ENCODE assay signal across 8 cellular contexts in genomic region chr16:89924298-89924924, GRCh38. TPM values are rescaled to one million over a fixed set of nuclear protein-coding genes. Genes with fewer than 3 reads are reported as not detected.
A peak's percentile ranks its signal among the peaks of the same experiment; 100 is the strongest.
DNase-seq lines count a peak whose midpoint lies in the region; ATAC-seq and TF ChIP-seq lines count a peak whose summit lies in the region.

No MANE protein-coding gene starts in this region.

- intact Hi-C loops in activated CD8-positive, alpha-beta T cell treated with anti-CD3 and anti-CD28 coated beads for 36 hours (cut with micrococcal nuclease) = no loop called here

- POLR2A ChIA-PET in activated CD8-positive, alpha-beta T cell treated with anti-CD3 and anti-CD28 coated beads for 36 hours (lab: Charles Lee) = interaction anchor here (0.8 to 1.3 kb wide), 3 partner anchors 14 to 198 kb away, joined by 3 to 4 read pairs (median 3); no protein-coding TSS in a partner anchor

- no peaks in the 10 kb centered on the region for H3K36me3 Mint-ChIP-seq in activated CD8-positive, alpha-beta T cell treated with anti-CD3 and anti-CD28 coated beads for 36 hours (ENCODE audit: low read depth)

- H3K27me3 Mint-ChIP-seq in activated CD8-positive, alpha-beta T cell treated with anti-CD3 and anti-CD28 coated beads for 36 hours = peaks cover 44% of the 10 kb centered on the region

- H3K4me3 Mint-ChIP-seq in activated CD8-positive, alpha-beta T cell treated with anti-CD3 and anti-CD28 coated beads for 36 hours = no peak overlapping the region

- DNase-seq in activated CD8-positive, alpha-beta memory T cell treated with anti-CD3 and anti-CD28 coated beads, Interleukin-2, amount 50 U/mL, for 48 hours = peak; percentile 62
- DNase-seq in activated CD8-positive, alpha-beta memory T cell treated with anti-CD3 and anti-CD28 coated beads, Interleukin-2, amount 50 U/mL, for 4 hours = no peak
- peak; percentile 26 for DNase-seq in NCI-H1694 (lab: John Stamatoyannopoulos, UW)
- DNase-seq in activated CD8-positive, alpha-beta T cell treated with anti-CD3 and anti-CD28 coated beads for 36 hours = peak; percentile 42
- peak in 27 of 51 donors; percentile 12 to 59 (median 43) for DNase-seq in hypothalamus (lab: John Stamatoyannopoulos, UW)
- no peak for DNase-seq in DMS114 treated with DMSO at 0.1 percent for 48 hours (lab: John Stamatoyannopoulos, UW; ENCODE audit: unreplicated experiment)
- no peak for DNase-seq in stimulated activated CD4-positive, alpha-beta T cell treated with anti-CD3 and anti-CD28 coated beads, Interleukin-4, amount 100 ng/mL, for 4 hours
- no peak for DNase-seq in stimulated activated CD4-positive, alpha-beta T cell treated with anti-CD3 and anti-CD28 coated beads, Interleukin-2, amount 100 ng/mL, for 24 hours

- CTCF ChIA-PET in activated CD8-positive, alpha-beta T cell treated with anti-CD3 and anti-CD28 coated beads for 36 hours (lab: Charles Lee) = interaction anchor here (1.2 to 3.2 kb wide), 2 partner anchors 14 to 64 kb away, joined by 3 to 18 read pairs; no protein-coding TSS in a partner anchor

- no peaks in the 10 kb centered on the region for H3K9me3 Mint-ChIP-seq in activated CD8-positive, alpha-beta T cell treated with anti-CD3 and anti-CD28 coated beads for 36 hours

- peaks cover 30% of the 10 kb centered on the region for H3K4me1 Mint-ChIP-seq in activated CD8-positive, alpha-beta T cell treated with anti-CD3 and anti-CD28 coated beads for 36 hours (ENCODE audit: low read depth)

- H3K27ac Mint-ChIP-seq in activated CD8-positive, alpha-beta T cell treated with anti-CD3 and anti-CD28 coated beads for 36 hours = no peak overlapping the region

- ATAC-seq in activated CD8-positive, alpha-beta T cell treated with anti-CD3 and anti-CD28 coated beads for 36 hours = no peak

- TF ChIP-seq CTCF in activated CD8-positive, alpha-beta T cell treated with anti-CD3 and anti-CD28 coated beads for 36 hours (IDR thresholded peaks at IDR 0.05) = no peak

RNA-seq across cellular contexts. Expression of gene TUBB3, which starts 1.3 kb away (rescaled TPM):
- total RNA-seq in activated CD8-positive, alpha-beta T cell treated with anti-CD3 and anti-CD28 coated beads for 36 hours = 1 to 10 TPM in 1 of 2 experiments, under 1 TPM in 1; 0.27 to 1.2 TPM

RNA-seq across cellular contexts. Expression of gene MC1R, which starts 5.7 kb away (rescaled TPM):
- total RNA-seq in activated CD8-positive, alpha-beta T cell treated with anti-CD3 and anti-CD28 coated beads for 36 hours = 1 to 10 TPM; 2.0 to 2.5 TPM

RNA-seq across cellular contexts. Expression of gene DEF8, which starts 24.1 kb away (rescaled TPM):
- 10 to 100 TPM; 18.4 to 21.2 TPM for total RNA-seq in activated CD8-positive, alpha-beta T cell treated with anti-CD3 and anti-CD28 coated beads for 36 hours

RNA-seq across cellular contexts. Expression of gene TCF25, which starts 51.0 kb away (rescaled TPM):
- total RNA-seq in activated CD8-positive, alpha-beta T cell treated with anti-CD3 and anti-CD28 coated beads for 36 hours = 100 to 1,000 TPM; 138 to 149 TPM

Comparison
In these comparisons a context has a peak if more than half of its experiments do, and no peak if none do; other contexts are left out.
1. DNase-seq: peak in activated CD8-positive, alpha-beta memory T cell treated with anti-CD3 and anti-CD28 coated beads, Interleukin-2, amount 50 U/mL, for 48 hours (single experiment), NCI-H1694 (single experiment), activated CD8-positive, alpha-beta T cell treated with anti-CD3 and anti-CD28 coated beads for 36 hours (single experiment) and hypothalamus (27 of 51); none in activated CD8-positive, alpha-beta memory T cell treated with anti-CD3 and anti-CD28 coated beads, Interleukin-2, amount 50 U/mL, for 4 hours (single experiment), DMS114 treated with DMSO at 0.1 percent for 48 hours (single experiment), stimulated activated CD4-positive, alpha-beta T cell treated with anti-CD3 and anti-CD28 coated beads, Interleukin-4, amount 100 ng/mL, for 4 hours (0 of 2) and stimulated activated CD4-positive, alpha-beta T cell treated with anti-CD3 and anti-CD28 coated beads, Interleukin-2, amount 100 ng/mL, for 24 hours (0 of 2).